Comparison of ENCODE assay signal across 29 cellular contexts in genomic region chr5:34651791-34652190, GRCh38. TPM values are rescaled to one million over a fixed set of nuclear protein-coding genes. Genes with fewer than 3 reads are reported as not detected.
"Had no signal": no experiment of that assay in that cellular context is flagged by ENCODE, and none has a peak within 500 bp of the region (broad histone marks: within the 10 kb centered on the region; RNA-seq: fewer than 3 reads in every experiment).

No MANE protein-coding gene starts in this region.

- H3K36me3 ChIP-seq: left lung, lower lobe of right lung, pancreas, prostate gland, stomach, thyroid gland, transverse colon, upper lobe of right lung had no signal

- H3K9me3 ChIP-seq: left lung, lower lobe of right lung, pancreas, prostate gland, stomach, testis, thyroid gland, transverse colon, upper lobe of right lung had no signal

- H3K27ac ChIP-seq: left lung, lower lobe of right lung, pancreas, prostate gland, skin epidermis, stomach, testis, thyroid gland, transverse colon, upper lobe of right lung had no signal

- H3K4me3 ChIP-seq: left lung, lower lobe of right lung, pancreas, prostate gland, skin epidermis, stomach, testis, thyroid gland, transverse colon, upper lobe of right lung had no signal

- ATAC-seq: left colon; left lung; lower lobe of right lung; naive thymus-derived CD8-positive, alpha-beta T cell; pancreas; right cardiac atrium; sciatic nerve; stimulated activated naive B cell treated with anti-CD40 and anti-IgM and Interleukin-4, amounts not matched to agents 10 μg/mL and 1 μg/mL and 100 μg/mL, for 72 hours; stimulated activated naive CD8-positive, alpha-beta T cell treated with anti-CD3 and anti-CD28 coated beads, Interleukin-15, Interleukin-2, amounts not matched to agents 100 U/mL and 50 U/mL, for 24 hours; upper lobe of right lung had no signal

- H3K27me3 ChIP-seq: pancreas, testis, thyroid gland, transverse colon, upper lobe of right lung had no signal

- DNase-seq: immature natural killer cell; kidney; left colon; left lung; lower lobe of right lung; mammary epithelial cell; mesenchymal stem cell; naive thymus-derived CD8-positive, alpha-beta T cell; nucleus accumbens; pancreas; posterior cingulate gyrus; retina; right cardiac atrium; stimulated activated CD4-positive, alpha-beta T cell treated with anti-CD3 and anti-CD28 coated beads, Interleukin-12 subunit alpha, Interleukin-12 subunit beta, amount 100 ng/mL, for 4 hours; stimulated activated CD4-positive, alpha-beta T cell treated with anti-CD3 and anti-CD28 coated beads, Interleukin-15, amount 100 ng/mL, for 24 hours; stimulated activated CD4-positive, alpha-beta T cell treated with anti-CD3 and anti-CD28 coated beads, Interleukin-2, amount 100 ng/mL, for 24 hours; stimulated activated CD4-positive, alpha-beta T cell treated with anti-CD3 and anti-CD28 coated beads, Interleukin-4, amount 100 ng/mL, for 1 hour; stimulated activated naive B cell treated with anti-CD40 and anti-IgM and Interleukin-4, amounts not matched to agents 10 μg/mL and 1 μg/mL and 100 μg/mL, for 72 hours; stimulated activated naive CD8-positive, alpha-beta T cell treated with anti-CD3 and anti-CD28 coated beads, Interleukin-15, Interleukin-2, amounts not matched to agents 100 U/mL and 50 U/mL, for 24 hours; stomach; testis; transverse colon; upper lobe of right lung had no signal

- H3K4me1 ChIP-seq: pancreas, prostate gland, testis had no signal

- FAIRE-seq: islet of Langerhans, kidney, pancreas, urothelium cell line had no signal

RNA-seq across cellular contexts. Expression of gene RAI14, which starts 4.3 kb away (rescaled TPM):
- total RNA-seq: naive thymus-derived CD8-positive, alpha-beta T cell had no signal
- polyA plus RNA-seq: naive thymus-derived CD8-positive, alpha-beta T cell had no signal
